In the genomic region with DNA sequence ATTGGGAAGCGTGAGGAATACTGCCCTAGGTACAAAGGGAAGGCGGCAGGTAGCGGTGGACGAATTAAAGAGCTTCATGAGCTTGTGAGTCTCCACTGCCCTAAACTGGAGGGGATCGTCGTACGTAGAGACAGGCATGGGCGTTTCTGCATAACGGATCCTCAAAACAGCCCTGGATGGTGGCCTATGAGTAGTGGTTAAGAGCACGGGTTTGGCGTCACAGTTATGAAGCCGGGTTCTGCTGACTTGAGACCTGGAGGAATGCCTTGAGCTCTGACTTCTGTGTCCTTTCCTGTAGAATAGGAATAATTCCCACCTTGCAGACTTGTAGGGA, we compare ENCODE assay signal across 8 cellular contexts. TPM values are rescaled to one million over a fixed set of nuclear protein-coding genes. Genes with fewer than 3 reads are reported as not detected.
DNase-seq lines count a peak whose midpoint lies in the region; ATAC-seq and TF ChIP-seq lines count a peak whose summit lies in the region.

No MANE protein-coding gene starts in this region.

- H3K4me2 ChIP-seq in MM.1S (ENCODE audit: low read depth, low read length), result peak overlapping the region; percentile 92
- peak overlapping the region; percentile 97 for H3K4me2 ChIP-seq in parathyroid adenoma (ENCODE audit: low read length)

- H3K4me1 ChIP-seq in MM.1S (ENCODE audit: low read length) (peaks cover 10% of the 10 kb centered on the region; the same call in 1 of the 2 replicates), parathyroid adenoma (no peaks in the 10 kb centered on the region)

- H3K27me3 Mint-ChIP-seq in activated T-cell treated with anti-CD3 and anti-CD28 coated beads, Interleukin-2, amount 50 U/mL, for 72 hours (ENCODE audit: low read depth), result no peaks in the 10 kb centered on the region

- H3K27ac ChIP-seq in MM.1S (ENCODE audit: low read length) (peak overlapping the region; percentile 98; the same call in 1 of the 2 replicates), parathyroid adenoma (peak overlapping the region; percentile 99)

- H3K27ac Mint-ChIP-seq in activated T-cell treated with anti-CD3 and anti-CD28 coated beads, Interleukin-2, amount 50 U/mL, for 72 hours, result peak overlapping the region; percentile 97

- TF ChIP-seq CTCF in MM.1S (IDR thresholded peaks at IDR 0.05; ENCODE audit: low read length) (no peak), fibroblast of villous mesenchyme (IDR thresholded peaks at IDR 0.05; ENCODE audit: insufficient read depth, low read depth, low read length) (no peak), parathyroid adenoma (IDR thresholded peaks at IDR 0.05) (no peak)

- H3F3A ChIP-seq in MM.1S (ENCODE audit: insufficient read depth, low read length), result peaks cover 10% of the 10 kb centered on the region; the same call in 1 of the 2 replicates

- H3K36me3 ChIP-seq in MM.1S (replicated peaks; ENCODE audit: insufficient read depth, low read length), result peaks cover 12% of the 10 kb centered on the region
- H3K36me3 ChIP-seq in parathyroid adenoma (ENCODE audit: control insufficient read depth, insufficient read depth, low read length), result no peaks in the 10 kb centered on the region

- DNase-seq in MM.1S (peak; percentile 45), fibroblast of villous mesenchyme (ENCODE audit: low read depth) (peak; percentile 81), DMS153 treated with DMSO at 0.1 percent for 48 hours (lab: John Stamatoyannopoulos, UW; ENCODE audit: unreplicated experiment) (no peak)
- peak; percentile 33 to 38 for DNase-seq in activated T-cell treated with anti-CD3 and anti-CD28 coated beads, Interleukin-2, amount 50 U/mL, for 72 hours

- H3K9ac ChIP-seq in MM.1S (ENCODE audit: low read length), result peak overlapping the region; percentile 98
- H3K9ac ChIP-seq in parathyroid adenoma, result peak overlapping the region; percentile 95

- H3K4me3 Mint-ChIP-seq in activated T-cell treated with anti-CD3 and anti-CD28 coated beads, Interleukin-2, amount 50 U/mL, for 72 hours, result peak overlapping the region; percentile 95 to 97

- H2AFZ ChIP-seq in MM.1S (ENCODE audit: low read length) (peak overlapping the region; percentile 97), parathyroid adenoma (peak overlapping the region; percentile 91)

- H3K79me2 ChIP-seq in MM.1S (ENCODE audit: low read length), result peaks cover 37% of the 10 kb centered on the region
- H3K79me2 ChIP-seq in parathyroid adenoma, result no peaks in the 10 kb centered on the region

- H3K9me3 ChIP-seq in MM.1S (replicated peaks; ENCODE audit: insufficient read depth, low read length) (no peaks in the 10 kb centered on the region), parathyroid adenoma (ENCODE audit: control insufficient read depth, low read length) (no peaks in the 10 kb centered on the region)

- H3K9me3 Mint-ChIP-seq in activated T-cell treated with anti-CD3 and anti-CD28 coated beads, Interleukin-2, amount 50 U/mL, for 72 hours, result no peaks in the 10 kb centered on the region

- no peaks in the 10 kb centered on the region for H4K20me1 ChIP-seq in MM.1S (ENCODE audit: insufficient read depth, low read length)

- H3K36me3 Mint-ChIP-seq in activated T-cell treated with anti-CD3 and anti-CD28 coated beads, Interleukin-2, amount 50 U/mL, for 72 hours (ENCODE audit: insufficient read depth in 2 of 2), result peaks cover 2 to 12% of the 10 kb centered on the region in 2 donors

- peak in 1 of 2 donors; percentile 25 for ATAC-seq in activated T-cell treated with anti-CD3 and anti-CD28 coated beads, Interleukin-2, amount 50 U/mL, for 72 hours (replicated peaks in 1 of 2)
- ATAC-seq in HG02571 (IDR thresholded peaks at IDR 0.05; ENCODE audit: unreplicated experiment), result no peak
- no peak for ATAC-seq in GM21529 (IDR thresholded peaks at IDR 0.05; ENCODE audit: unreplicated experiment)

- H3K4me3 ChIP-seq in GM08714 (ENCODE audit: low read length), result peak overlapping the region; percentile 93
- H3K4me3 ChIP-seq in MM.1S (ENCODE audit: low read length), result peak overlapping the region; percentile 83
- H3K4me3 ChIP-seq in fibroblast of villous mesenchyme (ENCODE audit: low read depth, low read length), result peak overlapping the region; percentile 87
- peak overlapping the region; percentile 90 for H3K4me3 ChIP-seq in parathyroid adenoma (ENCODE audit: low read depth, low read length)

- H3K9me2 ChIP-seq in MM.1S (replicated peaks; ENCODE audit: insufficient read depth, low read length), result no peaks in the 10 kb centered on the region

- H3K4me1 Mint-ChIP-seq in activated T-cell treated with anti-CD3 and anti-CD28 coated beads, Interleukin-2, amount 50 U/mL, for 72 hours (ENCODE audit: low read depth), result peaks cover 47% of the 10 kb centered on the region

- H3K27me3 ChIP-seq in MM.1S (replicated peaks; ENCODE audit: insufficient read depth, low read length) (no peaks in the 10 kb centered on the region), parathyroid adenoma (ENCODE audit: control insufficient read depth, insufficient read depth, low read length) (no peaks in the 10 kb centered on the region)

RNA-seq across cellular contexts. Expression of a gene that starts 0.3 kb away (rescaled TPM):
- 10 to 100 TPM; 42.0 to 45.0 TPM for total RNA-seq in activated T-cell treated with anti-CD3 and anti-CD28 coated beads, Interleukin-2, amount 50 U/mL, for 72 hours
- total RNA-seq in fibroblast of villous mesenchyme, result 45.7 and 59.2 TPM in 2 replicates

RNA-seq across cellular contexts. Expression of a gene that starts 0.8 kb away (rescaled TPM):
- total RNA-seq in activated T-cell treated with anti-CD3 and anti-CD28 coated beads, Interleukin-2, amount 50 U/mL, for 72 hours, result 10 to 100 TPM; 37.9 to 43.0 TPM
- 124 and 144 TPM in 2 replicates for total RNA-seq in fibroblast of villous mesenchyme

RNA-seq across cellular contexts. Expression of a gene that starts 29.5 kb away (rescaled TPM):
- total RNA-seq in activated T-cell treated with anti-CD3 and anti-CD28 coated beads, Interleukin-2, amount 50 U/mL, for 72 hours, result 10 to 100 TPM; 71.0 to 74.0 TPM
- 22.9 and 23.7 TPM in 2 replicates for total RNA-seq in fibroblast of villous mesenchyme

RNA-seq across cellular contexts. Expression of a gene that starts 29.6 kb away (rescaled TPM):
- 100 to 1,000 TPM; 168 to 176 TPM for total RNA-seq in activated T-cell treated with anti-CD3 and anti-CD28 coated beads, Interleukin-2, amount 50 U/mL, for 72 hours
- 252 and 335 TPM in 2 replicates for total RNA-seq in fibroblast of villous mesenchyme

RNA-seq across cellular contexts. Expression of a gene that starts 29.9 kb away (rescaled TPM):
- 10 to 100 TPM; 16.7 to 20.3 TPM for total RNA-seq in activated T-cell treated with anti-CD3 and anti-CD28 coated beads, Interleukin-2, amount 50 U/mL, for 72 hours
- total RNA-seq in fibroblast of villous mesenchyme, result 10.6 and 14.2 TPM in 2 replicates
